ENCODE assay signal across 20 cellular contexts in genomic region chr3:17386432-17386831, GRCh38.
DNase-seq lines count a peak whose midpoint lies in the region; ATAC-seq and TF ChIP-seq lines count a peak whose summit lies in the region.
"Had no signal": no experiment of that assay in that cellular context is flagged by ENCODE, and none has a peak within 500 bp of the region (broad histone marks: within the 10 kb centered on the region; RNA-seq: fewer than 3 reads in every experiment).

No MANE protein-coding gene starts in this region.

- no peak overlapping the region for H3K23ac ChIP-seq in mesenchymal stem cell (ENCODE audit: low read length in 2 of 2)

- no peaks in the 10 kb centered on the region for H4K20me1 ChIP-seq in mammary epithelial cell (ENCODE audit: insufficient read depth, low read length)
- H4K20me1 ChIP-seq: BLaER1 treated with 17β-estradiol and CSF1 and Interleukin-3, amounts not matched to agents 10 nM and 100 nM had no signal

- H3K9ac ChIP-seq in mammary epithelial cell (ENCODE audit: insufficient read depth, low read length) (no peak overlapping the region), mesenchymal stem cell (ENCODE audit: low read length) (no peak overlapping the region)
- H3K9ac ChIP-seq: BLaER1 treated with 17β-estradiol and CSF1 and Interleukin-3, amounts not matched to agents 10 nM and 100 nM had no signal

- H3K27me3 ChIP-seq in mammary epithelial cell (ENCODE audit: insufficient read depth, low read length) (no peaks in the 10 kb centered on the region), body of pancreas (no peaks in the 10 kb centered on the region), mesenchymal stem cell (ENCODE audit: control insufficient read depth in 1 of 2, insufficient read depth in 1 of 2, low read length in 2 of 2) (no peaks in the 10 kb centered on the region)
- H3K27me3 ChIP-seq: BLaER1 treated with 17β-estradiol and CSF1 and Interleukin-3, amounts not matched to agents 10 nM and 100 nM had no signal

- in situ Hi-C loops in mammary epithelial cell (cut with MboI; ENCODE audit: low sequenced_read_pairs in 2 of 2): no loop called here

- CTCF ChIA-PET in MCF 10A (lab: Yijun Ruan, JAX): no interaction called here
- CTCF ChIA-PET in mammary epithelial cell (lab: Charles Lee; ENCODE audit: low non-redundant PET): no interaction called here
- CTCF ChIA-PET in activated CD8-positive, alpha-beta T cell treated with anti-CD3 and anti-CD28 coated beads, Interleukin-2, amount 10 ng/mL, durations not matched to agents 7 days and 5 days (lab: Charles Lee): no interaction called here

- TF ChIP-seq POLR2A in body of pancreas (IDR thresholded peaks at IDR 0.05): no peak

- intact Hi-C loops in MCF 10A (cut with micrococcal nuclease): no loop called here
- intact Hi-C loops in mammary epithelial cell (cut with micrococcal nuclease): no loop called here
- intact Hi-C loops in body of pancreas (cut with DNase I): no loop called here

- no peaks in the 10 kb centered on the region for H3K9me3 Mint-ChIP-seq in MCF 10A (ENCODE audit: unreplicated experiment)
- H3K9me3 Mint-ChIP-seq in activated CD8-positive, alpha-beta T cell treated with anti-CD3 and anti-CD28 coated beads, Interleukin-2, amount 10 ng/mL, durations not matched to agents 7 days and 5 days (ENCODE audit: insufficient read depth): no peaks in the 10 kb centered on the region
- H3K9me3 Mint-ChIP-seq: CD14-positive monocyte; CD4-positive, alpha-beta T cell; CD8-positive, alpha-beta memory T cell; GM23338 had no signal

- peaks cover 22% of the 10 kb centered on the region for H3K36me3 Mint-ChIP-seq in MCF 10A (ENCODE audit: insufficient read depth, unreplicated experiment)
- H3K36me3 Mint-ChIP-seq in activated CD8-positive, alpha-beta T cell treated with anti-CD3 and anti-CD28 coated beads, Interleukin-2, amount 10 ng/mL, durations not matched to agents 7 days and 5 days (ENCODE audit: low read depth): peaks cover 15% of the 10 kb centered on the region

- peak overlapping the region; percentile 10 for H3K27ac Mint-ChIP-seq in MCF 10A (ENCODE audit: low read depth, unreplicated experiment)
- no peak overlapping the region for H3K27ac Mint-ChIP-seq in activated CD8-positive, alpha-beta T cell treated with anti-CD3 and anti-CD28 coated beads, Interleukin-2, amount 10 ng/mL, durations not matched to agents 7 days and 5 days
- H3K27ac Mint-ChIP-seq: B cell; CD14-positive monocyte; CD4-positive, alpha-beta T cell; CD8-positive, alpha-beta memory T cell had no signal

- H2AFZ ChIP-seq in mammary epithelial cell (ENCODE audit: low read depth, low read length) (no peak overlapping the region), mesenchymal stem cell (ENCODE audit: low read depth, low read length) (no peak overlapping the region)
- H2AFZ ChIP-seq: GM23338 had no signal

- H3K4me3 ChIP-seq in mammary epithelial cell (replicated peaks in 1 of 3; ENCODE audit: insufficient read depth in 1 of 3, low read depth in 2 of 3, low read length in 3 of 3) (no peak overlapping the region), body of pancreas (no peak overlapping the region), mesenchymal stem cell (ENCODE audit: insufficient read depth in 1 of 2, low read depth in 1 of 2, low read length in 2 of 2) (no peak overlapping the region)
- H3K4me3 ChIP-seq: BLaER1 treated with 17β-estradiol and CSF1 and Interleukin-3, amounts not matched to agents 10 nM and 100 nM; GM23338; HAP-1 had no signal

- no peaks in the 10 kb centered on the region for H3K27me3 Mint-ChIP-seq in MCF 10A (ENCODE audit: insufficient read depth, unreplicated experiment)
- no peaks in the 10 kb centered on the region for H3K27me3 Mint-ChIP-seq in activated CD8-positive, alpha-beta T cell treated with anti-CD3 and anti-CD28 coated beads, Interleukin-2, amount 10 ng/mL, durations not matched to agents 7 days and 5 days (ENCODE audit: low read depth)
- H3K27me3 Mint-ChIP-seq: B cell; CD4-positive, alpha-beta T cell; CD8-positive, alpha-beta memory T cell had no signal

- H2BK120ac ChIP-seq in mesenchymal stem cell (ENCODE audit: low read depth, low read length): no peak overlapping the region

- H4K8ac ChIP-seq in mesenchymal stem cell (ENCODE audit: low read length): no peak overlapping the region

- no peak for ATAC-seq in body of pancreas
- no peak for ATAC-seq in HG03521 (IDR thresholded peaks at IDR 0.05; ENCODE audit: unreplicated experiment)
- ATAC-seq in activated CD8-positive, alpha-beta T cell treated with anti-CD3 and anti-CD28 coated beads, Interleukin-2, amount 10 ng/mL, durations not matched to agents 7 days and 5 days: no peak
- ATAC-seq in HG03159 (IDR thresholded peaks at IDR 0.05; ENCODE audit: unreplicated experiment): no peak
- ATAC-seq: GM23338 had no signal

- TF ChIP-seq CTCF in MCF 10A (IDR thresholded peaks at IDR 0.05; ENCODE audit: unreplicated experiment) (no peak), mammary epithelial cell (conservative IDR thresholded peaks at IDR 0.05 in 1 of 2, IDR thresholded peaks at IDR 0.05 in 1 of 2; ENCODE audit: extremely low read depth in 1 of 2, insufficient read depth in 1 of 2, low read depth in 1 of 2, low read length in 2 of 2) (no peak), body of pancreas (IDR thresholded peaks at IDR 0.05) (no peak)

- no peaks in the 10 kb centered on the region for H3K79me2 ChIP-seq in mammary epithelial cell (ENCODE audit: insufficient read depth, low read length)

- H3K4me2 ChIP-seq in mammary epithelial cell (ENCODE audit: insufficient read depth, low read depth, low read length): no peak overlapping the region
- no peak overlapping the region for H3K4me2 ChIP-seq in mesenchymal stem cell (ENCODE audit: low read length, poor library complexity, severe bottlenecking)
- H3K4me2 ChIP-seq: BLaER1 treated with 17β-estradiol and CSF1 and Interleukin-3, amounts not matched to agents 10 nM and 100 nM; GM23338 had no signal

- H3K4me1 Mint-ChIP-seq in MCF 10A (ENCODE audit: insufficient read depth, unreplicated experiment): peaks cover 10% of the 10 kb centered on the region
- H3K4me1 Mint-ChIP-seq in activated CD8-positive, alpha-beta T cell treated with anti-CD3 and anti-CD28 coated beads, Interleukin-2, amount 10 ng/mL, durations not matched to agents 7 days and 5 days (ENCODE audit: low read depth): no peaks in the 10 kb centered on the region
- H3K4me1 Mint-ChIP-seq: B cell; CD8-positive, alpha-beta memory T cell had no signal

- H2AK5ac ChIP-seq in mesenchymal stem cell (ENCODE audit: low read length, severe bottlenecking): no peak overlapping the region

- no peak overlapping the region for H3K27ac ChIP-seq in mammary epithelial cell (ENCODE audit: insufficient read depth, low read depth, low read length)
- H3K27ac ChIP-seq in body of pancreas: peak overlapping the region in 3 of 4 donors; percentile 27 to 53 (median 50)
- peak overlapping the region; percentile 35 for H3K27ac ChIP-seq in mesenchymal stem cell (ENCODE audit: low read length, poor library complexity, severe bottlenecking)
- H3K27ac ChIP-seq: 22Rv1; BLaER1 treated with 17β-estradiol and CSF1 and Interleukin-3, amounts not matched to agents 10 nM and 100 nM had no signal

- H2BK15ac ChIP-seq in mesenchymal stem cell (ENCODE audit: low read depth, poor library complexity, severe bottlenecking): no peak overlapping the region

- dilution Hi-C loops in mammary epithelial cell (cut with HindIII; ENCODE audit: low sequenced_read_pairs): no loop called here

- DNase-seq in MCF 10A (ENCODE audit: unreplicated experiment): no peak
- no peak for DNase-seq in mammary epithelial cell
- no peak for DNase-seq in body of pancreas
- peak; percentile 5 for DNase-seq in kidney tubule cell (ENCODE audit: low spot score)
- no peak for DNase-seq in mesenchymal stem cell
- no peak for DNase-seq in activated CD8-positive, alpha-beta T cell treated with anti-CD3 and anti-CD28 coated beads, Interleukin-2, amount 10 ng/mL, durations not matched to agents 7 days and 5 days
- DNase-seq: CD4-positive, alpha-beta T cell; CD8-positive, alpha-beta memory T cell; DMS 273 treated with DMSO at 0.1 percent for 48 hours; DMS79; EL; GDM1 had no signal

- no peak overlapping the region for H3K4me3 Mint-ChIP-seq in MCF 10A (ENCODE audit: unreplicated experiment)
- H3K4me3 Mint-ChIP-seq in activated CD8-positive, alpha-beta T cell treated with anti-CD3 and anti-CD28 coated beads, Interleukin-2, amount 10 ng/mL, durations not matched to agents 7 days and 5 days: no peak overlapping the region
- H3K4me3 Mint-ChIP-seq: B cell; CD14-positive monocyte; CD4-positive, alpha-beta T cell; CD8-positive, alpha-beta memory T cell; GM23338 had no signal

- H3K18ac ChIP-seq in mesenchymal stem cell (ENCODE audit: low read depth in 1 of 2, low read length in 2 of 2): no peak overlapping the region

- no peaks in the 10 kb centered on the region for H3K4me1 ChIP-seq in mammary epithelial cell (ENCODE audit: insufficient read depth, low read length)
- peaks cover 21% of the 10 kb centered on the region for H3K4me1 ChIP-seq in body of pancreas
- no peaks in the 10 kb centered on the region for H3K4me1 ChIP-seq in mesenchymal stem cell (ENCODE audit: control insufficient read depth, insufficient read depth, low read depth, low read length)
- H3K4me1 ChIP-seq: BLaER1 treated with 17β-estradiol and CSF1 and Interleukin-3, amounts not matched to agents 10 nM and 100 nM; HAP-1 had no signal

- H3K36me3 ChIP-seq in mammary epithelial cell (ENCODE audit: insufficient read depth, low read length) (no peaks in the 10 kb centered on the region), body of pancreas (replicated peaks in 1 of 2; ENCODE audit: insufficient read depth in 1 of 2, low read depth in 2 of 2) (no peaks in the 10 kb centered on the region), mesenchymal stem cell (ENCODE audit: control insufficient read depth in 1 of 2, insufficient read depth in 2 of 2, low read depth in 1 of 2, low read length in 2 of 2) (peaks cover 0 to 14% of the 10 kb centered on the region in 2 experiments)
- H3K36me3 ChIP-seq: HAP-1 had no signal

- no peak overlapping the region for H3K4ac ChIP-seq in mesenchymal stem cell (ENCODE audit: low read depth in 1 of 2, low read length in 2 of 2)

- H3K9me3 ChIP-seq in mammary epithelial cell (replicated peaks; ENCODE audit: insufficient read depth, low read length) (no peaks in the 10 kb centered on the region), body of pancreas (no peaks in the 10 kb centered on the region), mesenchymal stem cell (ENCODE audit: control insufficient read depth, low read length) (no peaks in the 10 kb centered on the region)
- H3K9me3 ChIP-seq: BLaER1 treated with 17β-estradiol and CSF1 and Interleukin-3, amounts not matched to agents 10 nM and 100 nM; HAP-1 had no signal

- WGBS in mammary epithelial cell (ENCODE audit: low coverage, missing lambda C conversion rate): 97% methylated on average over 8 of the region's 8 CpGs
- WGBS in body of pancreas, 2 donors: 65 to 69% methylated on average over 8 of the region's 8 CpGs
- 97% methylated on average over 8 of the region's 8 CpGs for WGBS in mesenchymal stem cell

- H2BK12ac ChIP-seq in mesenchymal stem cell (ENCODE audit: low read length in 2 of 2): no peak overlapping the region

- no peak overlapping the region for H4K91ac ChIP-seq in mesenchymal stem cell (ENCODE audit: low read length)

- H3K14ac ChIP-seq in mesenchymal stem cell (ENCODE audit: low read length in 2 of 2): no peak overlapping the region

- no peaks in the 10 kb centered on the region for H3K79me1 ChIP-seq in mesenchymal stem cell (replicated peaks; ENCODE audit: low read length, poor library complexity, severe bottlenecking)

- H2BK5ac ChIP-seq in mesenchymal stem cell (ENCODE audit: low read depth, low read length, poor library complexity, severe bottlenecking): no peak overlapping the region

- BruUV-seq in MCF 10A (replicated peaks; lab: Mats Ljungman, UMichigan): no TSS peak
- no TSS peak for BruUV-seq in mammary epithelial cell (replicated peaks; lab: Mats Ljungman, UMichigan)

- POLR2A ChIA-PET in MCF 10A (lab: Yijun Ruan, JAX): interaction anchor here (1.2 kb wide), 1 partner anchor 10 kb away, joined by 3 read pairs; no protein-coding TSS in a partner anchor
- POLR2A ChIA-PET in activated CD8-positive, alpha-beta T cell treated with anti-CD3 and anti-CD28 coated beads, Interleukin-2, amount 10 ng/mL, durations not matched to agents 7 days and 5 days (lab: Charles Lee): interaction anchor here (0.6 kb wide), 1 partner anchor 1670 kb away, joined by 4 read pairs; no protein-coding TSS in a partner anchor
